8 cellular contexts compared by ENCODE assay signal in genomic region chr4:7067523-7068278, GRCh38. TPM values are rescaled to one million over a fixed set of nuclear protein-coding genes. Genes with fewer than 3 reads are reported as not detected.
A peak's percentile ranks its signal among the peaks of the same experiment; 100 is the strongest.
DNase-seq lines count a peak whose midpoint lies in the region; TF ChIP-seq lines count a peak whose summit lies in the region.

Gene GRPEL1 (minus strand): TSS chr4:7068064. CDS start chr4:7068032, 32 bp downstream.

- no peak for TF ChIP-seq CTCF in GM20000 (IDR thresholded peaks at IDR 0.05; ENCODE audit: extremely low read depth, missing control alignments)

- no peak within 1 kb of the TSS for H2BK120ac ChIP-seq in mesendoderm (ENCODE audit: low read depth, low read length)

- no peak within 1 kb of the TSS for H2BK5ac ChIP-seq in mesendoderm (ENCODE audit: low read length)

- peak within 1 kb of the TSS; percentile 51 for H3K18ac ChIP-seq in mesendoderm (ENCODE audit: low read length)

- no peak within 1 kb of the TSS for H2AK5ac ChIP-seq in mesendoderm (ENCODE audit: low read length)

- H3K9ac ChIP-seq in mesendoderm (ENCODE audit: low read length), result peak within 1 kb of the TSS; percentile 94

- WGBS in mesendoderm (ENCODE audit: extremely low coverage, insufficient coverage, low lambda C conversion rate), result no CpG with 5 or more reads among the region's 75 CpGs

- in situ Hi-C loops in Caki2 (cut with HindIII; ENCODE audit: low pct_unique_long_range_greater_than_20kb, low sequenced_read_pairs) (no loop called here), endometrial microvascular endothelial cells (cut with HindIII; ENCODE audit: inconsistent ontology term, low pct_unique_long_range_greater_than_20kb, low sequenced_read_pairs) (no loop called here)

- peaks cover 13% of the 10 kb centered on the region for H3K79me1 ChIP-seq in mesendoderm (ENCODE audit: low read length)

- H3K4me1 ChIP-seq in mesendoderm (ENCODE audit: control insufficient read depth, low read depth, low read length), result peaks cover 4% of the 10 kb centered on the region

- no peak within 1 kb of the TSS for H4K8ac ChIP-seq in mesendoderm (ENCODE audit: low read depth, low read length)

- peak within 1 kb of the TSS; percentile 66 for H3K23ac ChIP-seq in mesendoderm (ENCODE audit: low read length)

- DNase-seq in Caki2 (ENCODE audit: low read depth) (peak; percentile 98), GM20000 (ENCODE audit: low spot score) (peak; percentile 99), HS-5 (ENCODE audit: low read depth) (peak; percentile 99), NK-92 (lab: John Stamatoyannopoulos, UW; ENCODE audit: unreplicated experiment) (peak; percentile 96), mesendoderm (peak; percentile 100)
- peak; percentile 99 to 100 for DNase-seq in activated CD8-positive, alpha-beta memory T cell treated with anti-CD3 and anti-CD28 coated beads for 4 hours (ENCODE audit: low read depth in 2 of 2)
- peak; percentile 7 to 99 for DNase-seq in stimulated activated CD8-positive, alpha-beta memory T cell treated with anti-CD3 and anti-CD28 coated beads, Interleukin-15, amount 100 ng/mL, for 4 hours (ENCODE audit: low read depth in 2 of 2)

- peaks cover 5% of the 10 kb centered on the region for H3K36me3 ChIP-seq in mesendoderm (ENCODE audit: control insufficient read depth, insufficient read depth, low read length)

- H3K79me2 ChIP-seq in mesendoderm (ENCODE audit: control insufficient read depth, insufficient read depth, low read length), result peaks cover 18% of the 10 kb centered on the region

- no peak within 1 kb of the TSS for H4K5ac ChIP-seq in mesendoderm (ENCODE audit: low read length)

- H3K27me3 ChIP-seq in mesendoderm (ENCODE audit: insufficient read depth, low read length, poor library complexity), result no peaks in the 10 kb centered on the region

- H2BK15ac ChIP-seq in mesendoderm (replicated peaks; ENCODE audit: low read depth), result no peak within 1 kb of the TSS

- H3K4me2 ChIP-seq in mesendoderm (ENCODE audit: low read length), result peak within 1 kb of the TSS; percentile 97

- peak within 1 kb of the TSS; percentile 49 for H3K4ac ChIP-seq in mesendoderm (ENCODE audit: low read depth, low read length)

- peak within 1 kb of the TSS; percentile 95 for H3K56ac ChIP-seq in mesendoderm (ENCODE audit: low read length)

- peak within 1 kb of the TSS; percentile 88 for H3K4me3 ChIP-seq in mesendoderm (ENCODE audit: low read length)

- no peak within 1 kb of the TSS for H3K27ac ChIP-seq in mesendoderm (ENCODE audit: low read depth, low read length)

RNA-seq across cellular contexts. Expression of gene GRPEL1, which starts in this region (rescaled TPM):
- total RNA-seq in Caki2 (2014; rRNA removed; shearing (Covaris generic); ENCODE audit: low replicate concordance), result 20.2 and 23.0 TPM in 2 replicates
- 34.6 TPM for total RNA-seq in endometrial microvascular endothelial cells (ENCODE audit: inconsistent ontology term)
- 27.2 TPM for polyA plus RNA-seq in mesendoderm (2013, experiment 1 of 2)
- 28.8 TPM for polyA plus RNA-seq in mesendoderm (2013, experiment 2 of 2)
